Comparison of ENCODE assay signal across 10 cellular contexts in genomic region chr2:162244559-162245031, GRCh38. TPM values are rescaled to one million over a fixed set of nuclear protein-coding genes. Genes with fewer than 3 reads are reported as not detected.
DNase-seq lines count a peak whose midpoint lies in the region; ATAC-seq, FAIRE-seq and TF ChIP-seq lines count a peak whose summit lies in the region.
"Had no signal": no experiment of that assay in that cellular context is flagged by ENCODE, and none has a peak within 500 bp of the region (broad histone marks: within the 10 kb centered on the region; RNA-seq: fewer than 3 reads in every experiment).

No MANE protein-coding gene starts in this region.

- H3K27me3 ChIP-seq in GM23248 (replicated peaks; ENCODE audit: insufficient read depth), result no peaks in the 10 kb centered on the region
- H3K27me3 ChIP-seq in astrocyte (ENCODE audit: insufficient read depth, low read length), result no peaks in the 10 kb centered on the region
- H3K27me3 ChIP-seq in skeletal muscle tissue (ENCODE audit: control insufficient read depth in 3 of 3, insufficient read depth in 3 of 3, low read length in 3 of 3), result no peaks in the 10 kb centered on the region

- no peak overlapping the region for H2AFZ ChIP-seq in GM23248
- H2AFZ ChIP-seq in astrocyte (ENCODE audit: low read depth, low read length), result peak overlapping the region; percentile 27

- TF ChIP-seq CTCF in astrocyte (IDR thresholded peaks at IDR 0.05; ENCODE audit: insufficient read depth, low read depth, low read length), result no peak

- H3K9me3 Mint-ChIP-seq in astrocyte (ENCODE audit: unreplicated experiment), result peaks cover 1% of the 10 kb centered on the region
- H3K9me3 Mint-ChIP-seq in activated T-helper 17 cell treated with anti-CD3 and anti-CD28 coated beads, Interleukin-2, amount 50 U/mL, for 72 hours, result no peaks in the 10 kb centered on the region
- no peaks in the 10 kb centered on the region for H3K9me3 Mint-ChIP-seq in activated T-helper 1 cell treated with anti-CD3 and anti-CD28 coated beads, Interleukin-12 subunit alpha, Interleukin-12 subunit beta, Interleukin-2, Interleukin-4 antibody, amounts not matched to agents 30 ng/mL and 10 ng/mL and 1 ng/mL, durations not matched to agents 14 hours and 24 hours and 36 hours
- no peaks in the 10 kb centered on the region for H3K9me3 Mint-ChIP-seq in T-helper 2 cell treated with Interferon-gamma antibody and Interleukin-4, amounts not matched to agents 5 μg/mL and 100 μg/mL, for 36 hours

- H3K36me3 Mint-ChIP-seq in astrocyte (ENCODE audit: low read depth, unreplicated experiment), result no peaks in the 10 kb centered on the region
- no peaks in the 10 kb centered on the region for H3K36me3 Mint-ChIP-seq in activated T-helper 17 cell treated with anti-CD3 and anti-CD28 coated beads, Interleukin-2, amount 50 U/mL, for 72 hours (ENCODE audit: low read depth)
- H3K36me3 Mint-ChIP-seq in activated T-helper 1 cell treated with anti-CD3 and anti-CD28 coated beads, Interleukin-12 subunit alpha, Interleukin-12 subunit beta, Interleukin-2, Interleukin-4 antibody, amounts not matched to agents 30 ng/mL and 10 ng/mL and 1 ng/mL, durations not matched to agents 14 hours and 24 hours and 36 hours (ENCODE audit: low read depth), result no peaks in the 10 kb centered on the region
- H3K36me3 Mint-ChIP-seq in T-helper 2 cell treated with Interferon-gamma antibody and Interleukin-4, amounts not matched to agents 5 μg/mL and 100 μg/mL, for 36 hours (ENCODE audit: low read depth), result no peaks in the 10 kb centered on the region

- intact Hi-C loops in left ventricle myocardium superior (cut with micrococcal nuclease), result no loop called here
- intact Hi-C loops in activated T-helper 1 cell treated with anti-CD3 and anti-CD28 coated beads, Interleukin-12 subunit alpha, Interleukin-12 subunit beta, Interleukin-2, Interleukin-4 antibody, amounts not matched to agents 30 ng/mL and 10 ng/mL and 1 ng/mL, durations not matched to agents 14 hours and 24 hours and 36 hours (cut with micrococcal nuclease), result no loop called here

- peaks cover 54% of the 10 kb centered on the region for H3K4me1 Mint-ChIP-seq in astrocyte (ENCODE audit: low read depth, unreplicated experiment)
- no peaks in the 10 kb centered on the region for H3K4me1 Mint-ChIP-seq in activated T-helper 17 cell treated with anti-CD3 and anti-CD28 coated beads, Interleukin-2, amount 50 U/mL, for 72 hours
- no peaks in the 10 kb centered on the region for H3K4me1 Mint-ChIP-seq in activated T-helper 1 cell treated with anti-CD3 and anti-CD28 coated beads, Interleukin-12 subunit alpha, Interleukin-12 subunit beta, Interleukin-2, Interleukin-4 antibody, amounts not matched to agents 30 ng/mL and 10 ng/mL and 1 ng/mL, durations not matched to agents 14 hours and 24 hours and 36 hours (ENCODE audit: low read depth)
- H3K4me1 Mint-ChIP-seq in T-helper 2 cell treated with Interferon-gamma antibody and Interleukin-4, amounts not matched to agents 5 μg/mL and 100 μg/mL, for 36 hours (ENCODE audit: low read depth), result no peaks in the 10 kb centered on the region

- no peaks in the 10 kb centered on the region for H3K27me3 Mint-ChIP-seq in astrocyte (ENCODE audit: low read depth, unreplicated experiment)
- peaks cover 25% of the 10 kb centered on the region for H3K27me3 Mint-ChIP-seq in activated T-helper 17 cell treated with anti-CD3 and anti-CD28 coated beads, Interleukin-2, amount 50 U/mL, for 72 hours
- peaks cover 37% of the 10 kb centered on the region for H3K27me3 Mint-ChIP-seq in activated T-helper 1 cell treated with anti-CD3 and anti-CD28 coated beads, Interleukin-12 subunit alpha, Interleukin-12 subunit beta, Interleukin-2, Interleukin-4 antibody, amounts not matched to agents 30 ng/mL and 10 ng/mL and 1 ng/mL, durations not matched to agents 14 hours and 24 hours and 36 hours (ENCODE audit: insufficient read depth)
- H3K27me3 Mint-ChIP-seq in T-helper 2 cell treated with Interferon-gamma antibody and Interleukin-4, amounts not matched to agents 5 μg/mL and 100 μg/mL, for 36 hours (ENCODE audit: low read depth), result peaks cover 53% of the 10 kb centered on the region

- peaks cover 52% of the 10 kb centered on the region for H3K4me1 ChIP-seq in GM23248 (ENCODE audit: insufficient read depth)
- peaks cover 34% of the 10 kb centered on the region for H3K4me1 ChIP-seq in astrocyte (ENCODE audit: insufficient read depth, low read length)
- peaks cover 0 to 6% (median 0%) of the 10 kb centered on the region in 3 donors for H3K4me1 ChIP-seq in skeletal muscle tissue (ENCODE audit: control insufficient read depth in 3 of 3, insufficient read depth in 3 of 3, low read length in 3 of 3)

- H3K36me3 ChIP-seq in GM23248 (ENCODE audit: low read depth) (peaks cover 16% of the 10 kb centered on the region), astrocyte (ENCODE audit: insufficient read depth, low read length) (peaks cover 10% of the 10 kb centered on the region), skeletal muscle tissue (ENCODE audit: control insufficient read depth in 3 of 3, insufficient read depth in 3 of 3, low read length in 3 of 3) (no peaks in the 10 kb centered on the region)

- H3K27ac Mint-ChIP-seq in astrocyte (ENCODE audit: unreplicated experiment), result peak overlapping the region; percentile 99
- no peak overlapping the region for H3K27ac Mint-ChIP-seq in activated T-helper 17 cell treated with anti-CD3 and anti-CD28 coated beads, Interleukin-2, amount 50 U/mL, for 72 hours
- no peak overlapping the region for H3K27ac Mint-ChIP-seq in activated T-helper 1 cell treated with anti-CD3 and anti-CD28 coated beads, Interleukin-12 subunit alpha, Interleukin-12 subunit beta, Interleukin-2, Interleukin-4 antibody, amounts not matched to agents 30 ng/mL and 10 ng/mL and 1 ng/mL, durations not matched to agents 14 hours and 24 hours and 36 hours
- H3K27ac Mint-ChIP-seq in T-helper 2 cell treated with Interferon-gamma antibody and Interleukin-4, amounts not matched to agents 5 μg/mL and 100 μg/mL, for 36 hours, result no peak overlapping the region

- peaks cover 34% of the 10 kb centered on the region for H3K79me2 ChIP-seq in GM23248 (ENCODE audit: insufficient read depth)
- peaks cover 36% of the 10 kb centered on the region for H3K79me2 ChIP-seq in astrocyte (ENCODE audit: insufficient read depth, low read length)

- H3K4me2 ChIP-seq in GM23248 (ENCODE audit: unreplicated experiment) (peak overlapping the region; percentile 96), astrocyte (ENCODE audit: low read length) (peak overlapping the region; percentile 83)

- peak overlapping the region; percentile 97 for H3K27ac ChIP-seq in GM23248
- peak overlapping the region; percentile 94 for H3K27ac ChIP-seq in astrocyte (ENCODE audit: low read depth, low read length)
- H3K27ac ChIP-seq in skeletal muscle tissue (ENCODE audit: low read depth, low read length), result peak overlapping the region; percentile 57

- H3K4me3 Mint-ChIP-seq in astrocyte (ENCODE audit: unreplicated experiment), result peak overlapping the region; percentile 64
- no peak overlapping the region for H3K4me3 Mint-ChIP-seq in activated T-helper 17 cell treated with anti-CD3 and anti-CD28 coated beads, Interleukin-2, amount 50 U/mL, for 72 hours
- no peak overlapping the region for H3K4me3 Mint-ChIP-seq in activated T-helper 1 cell treated with anti-CD3 and anti-CD28 coated beads, Interleukin-12 subunit alpha, Interleukin-12 subunit beta, Interleukin-2, Interleukin-4 antibody, amounts not matched to agents 30 ng/mL and 10 ng/mL and 1 ng/mL, durations not matched to agents 14 hours and 24 hours and 36 hours
- no peak overlapping the region for H3K4me3 Mint-ChIP-seq in T-helper 2 cell treated with Interferon-gamma antibody and Interleukin-4, amounts not matched to agents 5 μg/mL and 100 μg/mL, for 36 hours
- H3K4me3 Mint-ChIP-seq: neural crest cell had no signal

- DNase-seq in GM23248 (peak; percentile 96), astrocyte (ENCODE audit: low read depth) (peak; percentile 98), left ventricle myocardium superior (no peak), NCI-H187 (lab: John Stamatoyannopoulos, UW) (no peak)
- no peak for DNase-seq in activated T-helper 1 cell treated with anti-CD3 and anti-CD28 coated beads, Interleukin-12 subunit alpha, Interleukin-12 subunit beta, Interleukin-2, Interleukin-4 antibody, amounts not matched to agents 30 ng/mL and 10 ng/mL and 1 ng/mL, durations not matched to agents 14 hours and 24 hours and 36 hours (ENCODE audit: low spot score)
- DNase-seq in T-helper 2 cell treated with Interferon-gamma antibody and Interleukin-4, amounts not matched to agents 5 μg/mL and 100 μg/mL, for 36 hours (ENCODE audit: low spot score), result no peak
- DNase-seq: stimulated activated naive CD4-positive, alpha-beta T cell had no signal

- peak; percentile 91 for ATAC-seq in left ventricle myocardium superior
- no peak for ATAC-seq in activated T-helper 17 cell treated with anti-CD3 and anti-CD28 coated beads, Interleukin-2, amount 50 U/mL, for 72 hours (replicated peaks)

- peak overlapping the region; percentile 88 for H3K4me3 ChIP-seq in GM23248
- H3K4me3 ChIP-seq in astrocyte (ENCODE audit: insufficient read depth, low read depth, low read length), result peak overlapping the region; percentile 5
- H3K4me3 ChIP-seq in skeletal muscle tissue (ENCODE audit: low read length in 3 of 3), result no peak overlapping the region

- H4K20me1 ChIP-seq in GM23248 (ENCODE audit: insufficient read depth) (no peaks in the 10 kb centered on the region), astrocyte (ENCODE audit: insufficient read depth, low read length) (no peaks in the 10 kb centered on the region)

- H3F3A ChIP-seq in GM23248 (ENCODE audit: insufficient read depth), result peaks cover 54% of the 10 kb centered on the region

- FAIRE-seq in astrocyte (lab: Jason Lieb, UNC), result peak; percentile 97

- WGBS in GM23248 (ENCODE audit: low coverage in 1 of 2, low lambda C conversion rate in 2 of 2, missing lambda C conversion rate in 2 of 2), 2 experiments, result 2 to 6% methylated on average over 2 of the region's 2 CpGs

- H3K9me3 ChIP-seq in GM23248 (ENCODE audit: low read depth), result no peaks in the 10 kb centered on the region
- no peaks in the 10 kb centered on the region for H3K9me3 ChIP-seq in astrocyte (ENCODE audit: insufficient read depth, low read depth, low read length)
- no peaks in the 10 kb centered on the region for H3K9me3 ChIP-seq in skeletal muscle tissue (ENCODE audit: control insufficient read depth in 3 of 3, low read length in 3 of 3)

- peak overlapping the region; percentile 88 for H3K9ac ChIP-seq in GM23248
- H3K9ac ChIP-seq in astrocyte (ENCODE audit: low read length), result peak overlapping the region; percentile 95
- H3K9ac ChIP-seq in skeletal muscle tissue (ENCODE audit: low read depth in 1 of 3, low read length in 3 of 3), result no peak overlapping the region

- no peaks in the 10 kb centered on the region for H3K9me2 ChIP-seq in GM23248 (ENCODE audit: insufficient read depth)

- in situ Hi-C loops in GM23248 (cut with MboI), result no loop called here

RNA-seq across cellular contexts. Expression of gene FAP, which starts 1.4 kb away (rescaled TPM):
- total RNA-seq in GM23248 (2014; rRNA removed; shearing (Covaris generic)), result 243 and 269 TPM in 2 replicates
- 198 and 200 TPM in 2 replicates for polyA plus RNA-seq in GM23248 (2016; fragmentation: Nextera tagmentation; extraction: Ambion mirVana)
- total RNA-seq in astrocyte, result 0.96 and 1.3 TPM in 2 replicates
- total RNA-seq in left ventricle myocardium superior, result 1.3 TPM
- total RNA-seq in skeletal muscle tissue, result 70.5 TPM
- total RNA-seq in activated T-helper 17 cell treated with anti-CD3 and anti-CD28 coated beads, Interleukin-2, amount 50 U/mL, for 72 hours, result not detected
- not detected in 2 replicates for total RNA-seq in activated T-helper 1 cell treated with anti-CD3 and anti-CD28 coated beads, Interleukin-12 subunit alpha, Interleukin-12 subunit beta, Interleukin-2, Interleukin-4 antibody, amounts not matched to agents 30 ng/mL and 10 ng/mL and 1 ng/mL, durations not matched to agents 14 hours and 24 hours and 36 hours
- total RNA-seq: neural crest cell had no signal

Comparison
In these comparisons a context has a peak if more than half of its experiments do, and no peak if none do; other contexts are left out.
1. DNase-seq: peak in GM23248 (single experiment) and astrocyte (single experiment); none in left ventricle myocardium superior (single experiment), activated T-helper 1 cell treated with anti-CD3 and anti-CD28 coated beads, Interleukin-12 subunit alpha, Interleukin-12 subunit beta, Interleukin-2, Interleukin-4 antibody, amounts not matched to agents 30 ng/mL and 10 ng/mL and 1 ng/mL, durations not matched to agents 14 hours and 24 hours and 36 hours (single experiment), NCI-H187 (0 of 2) and T-helper 2 cell treated with Interferon-gamma antibody and Interleukin-4, amounts not matched to agents 5 μg/mL and 100 μg/mL, for 36 hours (single experiment).
2. H3K4me3 ChIP-seq: peak in GM23248 (single experiment) and astrocyte (single experiment); none in skeletal muscle tissue (0 of 3).
3. H3K9ac ChIP-seq: peak in GM23248 (single experiment) and astrocyte (single experiment); none in skeletal muscle tissue (0 of 3).
4. RNA of gene FAP, which starts 1.4 kb away (total RNA-seq): 243 to 269 TPM in GM23248 and 70.5 TPM in skeletal muscle tissue (single experiment); 0.96 to 1.3 TPM in astrocyte, 1.3 TPM in left ventricle myocardium superior (single experiment), not detected in activated T-helper 17 cell treated with anti-CD3 and anti-CD28 coated beads, Interleukin-2, amount 50 U/mL, for 72 hours and not detected in activated T-helper 1 cell treated with anti-CD3 and anti-CD28 coated beads, Interleukin-12 subunit alpha, Interleukin-12 subunit beta, Interleukin-2, Interleukin-4 antibody, amounts not matched to agents 30 ng/mL and 10 ng/mL and 1 ng/mL, durations not matched to agents 14 hours and 24 hours and 36 hours; every median in the first group is over 10 times any median in the second.
5. Peak in every context shown above with its lines, with median percentiles within 50 percentile points of each other: H3K27ac ChIP-seq.